Comparison of ENCODE assay signal across 7 cellular contexts in the genomic region with DNA sequence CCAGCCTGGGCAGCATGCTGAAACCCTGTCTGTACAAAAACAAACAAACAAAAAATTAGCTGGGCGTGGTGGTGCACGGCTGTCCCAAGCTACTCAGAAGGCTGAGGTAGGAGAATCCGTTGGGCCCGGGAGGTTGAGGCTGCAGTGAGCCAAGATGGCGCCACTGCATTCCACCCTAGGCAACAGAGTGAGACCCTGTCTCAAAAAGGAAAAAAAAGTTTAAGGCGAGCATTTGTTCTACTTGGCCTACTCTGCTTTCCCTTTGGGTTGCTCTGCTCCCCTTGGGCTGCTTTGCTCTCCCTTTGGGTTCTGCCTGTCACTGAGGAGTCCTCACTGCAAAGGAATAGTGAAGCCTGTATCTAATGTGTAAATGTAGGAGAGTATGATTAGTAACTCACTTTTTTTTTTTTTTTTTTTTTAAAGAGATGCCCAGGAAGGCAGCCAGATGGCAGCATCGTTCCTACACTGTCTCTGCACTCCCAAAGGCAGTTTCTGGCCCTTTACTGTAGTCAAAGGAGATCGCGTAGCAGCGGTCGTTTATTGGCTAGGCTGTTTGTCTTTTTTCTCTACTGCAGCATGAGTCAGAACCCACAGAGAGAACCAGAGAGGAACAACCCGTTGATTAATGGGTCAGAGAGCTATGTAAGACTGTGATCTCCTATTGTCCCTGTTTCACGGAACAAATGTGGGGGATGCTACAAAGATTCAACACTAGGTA.
A peak's percentile ranks its signal among the peaks of the same experiment; 100 is the strongest.
DNase-seq lines count a peak whose midpoint lies in the region; ATAC-seq and TF ChIP-seq lines count a peak whose summit lies in the region.

No MANE protein-coding gene starts in this region.

- no peaks in the 10 kb centered on the region for H3K27me3 ChIP-seq in SU-DHL-6 (ENCODE audit: low read length)

- H3K36me3 ChIP-seq in SU-DHL-6 (ENCODE audit: low read length) = no peaks in the 10 kb centered on the region

- peak overlapping the region; percentile 52 for H2AFZ ChIP-seq in SU-DHL-6 (ENCODE audit: low read depth, low read length, severe bottlenecking)

- no peak overlapping the region for H3K27ac ChIP-seq in SU-DHL-6 (ENCODE audit: low read depth, low read length)

- no peak overlapping the region for H3K9ac ChIP-seq in SU-DHL-6 (ENCODE audit: low read length)

- no peak overlapping the region for H3K4me3 ChIP-seq in SU-DHL-6 (ENCODE audit: insufficient read depth, low read length, poor library complexity, severe bottlenecking)
- H3K4me3 ChIP-seq in astrocyte of the cerebellum (ENCODE audit: low read depth, low read length) = no peak overlapping the region

- H3K9me2 ChIP-seq in SU-DHL-6 (replicated peaks; ENCODE audit: insufficient read depth, low read length) = no peaks in the 10 kb centered on the region

- no peak overlapping the region for H3K4me2 ChIP-seq in SU-DHL-6 (ENCODE audit: low read depth, low read length, poor library complexity, severe bottlenecking)

- H3K79me2 ChIP-seq in SU-DHL-6 (ENCODE audit: insufficient read depth, low read length) = no peaks in the 10 kb centered on the region

- H4K20me1 ChIP-seq in SU-DHL-6 (ENCODE audit: low read depth, low read length) = no peaks in the 10 kb centered on the region

- DNase-seq in NCI-H1436 (lab: John Stamatoyannopoulos, UW) (peak; percentile 77), astrocyte of the cerebellum (ENCODE audit: low read depth) (peak; percentile 96), hippocampal formation (lab: John Stamatoyannopoulos, UW) (peak; percentile 54 to 83), sciatic nerve (ENCODE audit: low spot score) (peak; percentile 64)

- H3F3A ChIP-seq in SU-DHL-6 (ENCODE audit: insufficient read depth) = no peaks in the 10 kb centered on the region

- in situ Hi-C loops in astrocyte of the cerebellum (cut with HindIII; ENCODE audit: low sequenced_read_pairs) = no loop called here

- TF ChIP-seq CTCF in GM12874 (IDR thresholded peaks at IDR 0.05; ENCODE audit: insufficient read depth, low read depth, low read length) = peak; percentile 40
- peak; percentile 70 for TF ChIP-seq CTCF in SU-DHL-6 (IDR thresholded peaks at IDR 0.05; ENCODE audit: insufficient read depth, low read length, poor library complexity, severe bottlenecking)
- peak; percentile 74 for TF ChIP-seq CTCF in astrocyte of the cerebellum (IDR thresholded peaks at IDR 0.05; ENCODE audit: low read depth, low read length, missing control alignments)

- intact Hi-C loops in sciatic nerve (cut with DNase I) = no loop called here

- ATAC-seq in HG02678 (IDR thresholded peaks at IDR 0.05; ENCODE audit: unreplicated experiment) = peak; percentile 69
- ATAC-seq in sciatic nerve = peak; percentile 86

- H3K9me3 ChIP-seq in SU-DHL-6 (ENCODE audit: insufficient read depth, low read length) = no peaks in the 10 kb centered on the region
